Comparison of ENCODE assay signal across 22 cellular contexts in the genomic region with DNA sequence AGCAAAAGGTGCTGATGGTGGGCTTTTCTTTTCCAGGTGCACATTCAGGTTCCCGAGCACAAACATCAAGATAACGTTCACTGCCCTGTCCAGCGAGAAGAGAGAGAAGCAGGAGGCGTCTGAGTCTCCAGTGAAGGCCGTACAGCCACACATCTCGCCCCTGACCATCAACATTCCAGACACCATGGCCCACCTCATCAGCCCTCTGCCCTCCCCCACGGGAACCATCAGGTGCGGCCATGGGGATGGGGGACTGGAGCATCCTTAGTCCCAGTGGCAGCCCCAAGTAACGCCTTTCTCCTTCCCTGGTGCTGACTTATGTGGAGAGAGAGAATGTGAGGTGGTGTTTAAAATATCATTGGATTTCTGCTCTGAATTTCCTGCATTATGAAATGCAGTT.
"Had no signal": no experiment of that assay in that cellular context is flagged by ENCODE, and none has a peak within 500 bp of the region (broad histone marks: within the 10 kb centered on the region; RNA-seq: fewer than 3 reads in every experiment).

No MANE protein-coding gene starts in this region.

- H3K27ac ChIP-seq: breast epithelium, lower lobe of right lung, vagina had no signal

- ATAC-seq: activated CD8-positive, alpha-beta T cell treated with anti-CD3 and anti-CD28 coated beads, Interleukin-2, amount 10 ng/mL, durations not matched to agents 7 days and 5 days; effector memory CD8-positive, alpha-beta T cell; left colon; lower lobe of right lung; natural killer cell treated with Interleukin-12 subunit alpha and Interleukin-12 subunit beta and Interleukin-15 and Interleukin-18, amount 100 ng/mL, for 72 hours had no signal

- H3K9me3 Mint-ChIP-seq: activated B cell treated with CpG ODN at 0.5 μM for 24 hours; activated naive CD4-positive, alpha-beta T cell treated with anti-CD3 and anti-CD28 coated beads, Interleukin-2, amount 10 ng/mL, durations not matched to agents 7 days and 5 days; activated T-cell treated with anti-CD3 and anti-CD28 coated beads, Interleukin-2, amount 50 U/mL, for 24 hours; effector memory CD8-positive, alpha-beta T cell; natural killer cell treated with Interleukin-12 subunit alpha and Interleukin-12 subunit beta and Interleukin-15 and Interleukin-18, amount 100 ng/mL, for 72 hours had no signal

- H3K27ac Mint-ChIP-seq: activated B cell treated with CpG ODN at 0.5 μM for 24 hours; activated naive CD4-positive, alpha-beta T cell treated with anti-CD3 and anti-CD28 coated beads, Interleukin-2, amount 10 ng/mL, durations not matched to agents 7 days and 5 days; activated T-cell treated with anti-CD3 and anti-CD28 coated beads, Interleukin-2, amount 50 U/mL, for 24 hours; natural killer cell treated with Interleukin-12 subunit alpha and Interleukin-12 subunit beta and Interleukin-15 and Interleukin-18, amount 100 ng/mL, for 72 hours had no signal

- H3K4me3 Mint-ChIP-seq: activated B cell treated with CpG ODN at 0.5 μM for 24 hours; activated CD8-positive, alpha-beta T cell treated with anti-CD3 and anti-CD28 coated beads, Interleukin-2, amount 10 ng/mL, durations not matched to agents 7 days and 5 days; activated naive CD4-positive, alpha-beta T cell treated with anti-CD3 and anti-CD28 coated beads, Interleukin-2, amount 10 ng/mL, durations not matched to agents 7 days and 5 days; activated T-cell treated with anti-CD3 and anti-CD28 coated beads, Interleukin-2, amount 50 U/mL, for 24 hours; effector memory CD8-positive, alpha-beta T cell; natural killer cell treated with Interleukin-12 subunit alpha and Interleukin-12 subunit beta and Interleukin-15 and Interleukin-18, amount 100 ng/mL, for 72 hours had no signal

- H3K36me3 ChIP-seq: breast epithelium had no signal

- H3K27me3 Mint-ChIP-seq: activated B cell treated with CpG ODN at 0.5 μM for 24 hours; activated naive CD4-positive, alpha-beta T cell treated with anti-CD3 and anti-CD28 coated beads, Interleukin-2, amount 10 ng/mL, durations not matched to agents 7 days and 5 days; activated T-cell treated with anti-CD3 and anti-CD28 coated beads, Interleukin-2, amount 50 U/mL, for 24 hours; effector memory CD8-positive, alpha-beta T cell; natural killer cell treated with Interleukin-12 subunit alpha and Interleukin-12 subunit beta and Interleukin-15 and Interleukin-18, amount 100 ng/mL, for 72 hours had no signal

- H3K36me3 Mint-ChIP-seq: natural killer cell treated with Interleukin-12 subunit alpha and Interleukin-12 subunit beta and Interleukin-15 and Interleukin-18, amount 100 ng/mL, for 72 hours had no signal

- FAIRE-seq: astrocyte, islet of Langerhans, TTC549 had no signal

- DNase-seq: activated B cell treated with CpG ODN at 0.5 μM for 24 hours; activated CD4-positive, alpha-beta T cell treated with anti-CD3 and anti-CD28 coated beads for 48 hours; activated CD8-positive, alpha-beta T cell treated with anti-CD3 and anti-CD28 coated beads, Interleukin-2, amount 10 ng/mL, durations not matched to agents 7 days and 5 days; activated naive CD4-positive, alpha-beta T cell treated with anti-CD3 and anti-CD28 coated beads, Interleukin-2, amount 10 ng/mL, durations not matched to agents 7 days and 5 days; activated T-cell treated with anti-CD3 and anti-CD28 coated beads, Interleukin-2, amount 50 U/mL, for 24 hours; cerebellar nuclear complex; dermis blood vessel endothelial cell; effector memory CD8-positive, alpha-beta T cell; left colon; lower lobe of right lung; nucleus accumbens; stimulated activated CD8-positive, alpha-beta memory T cell treated with anti-CD3 and anti-CD28 coated beads, Interleukin-4, amount 100 ng/mL, for 48 hours; stimulated activated naive CD4-positive, alpha-beta T cell; SW 1271; T-helper 2 cell had no signal

- H3K27me3 ChIP-seq: breast epithelium, tibial nerve, vagina had no signal

- H3K4me3 ChIP-seq: breast epithelium, lower lobe of right lung, tibial nerve, vagina had no signal

- H3K9me3 ChIP-seq: breast epithelium, lower lobe of right lung, tibial nerve, vagina had no signal

- H3K4me1 ChIP-seq: breast epithelium had no signal
